In the genomic region with DNA sequence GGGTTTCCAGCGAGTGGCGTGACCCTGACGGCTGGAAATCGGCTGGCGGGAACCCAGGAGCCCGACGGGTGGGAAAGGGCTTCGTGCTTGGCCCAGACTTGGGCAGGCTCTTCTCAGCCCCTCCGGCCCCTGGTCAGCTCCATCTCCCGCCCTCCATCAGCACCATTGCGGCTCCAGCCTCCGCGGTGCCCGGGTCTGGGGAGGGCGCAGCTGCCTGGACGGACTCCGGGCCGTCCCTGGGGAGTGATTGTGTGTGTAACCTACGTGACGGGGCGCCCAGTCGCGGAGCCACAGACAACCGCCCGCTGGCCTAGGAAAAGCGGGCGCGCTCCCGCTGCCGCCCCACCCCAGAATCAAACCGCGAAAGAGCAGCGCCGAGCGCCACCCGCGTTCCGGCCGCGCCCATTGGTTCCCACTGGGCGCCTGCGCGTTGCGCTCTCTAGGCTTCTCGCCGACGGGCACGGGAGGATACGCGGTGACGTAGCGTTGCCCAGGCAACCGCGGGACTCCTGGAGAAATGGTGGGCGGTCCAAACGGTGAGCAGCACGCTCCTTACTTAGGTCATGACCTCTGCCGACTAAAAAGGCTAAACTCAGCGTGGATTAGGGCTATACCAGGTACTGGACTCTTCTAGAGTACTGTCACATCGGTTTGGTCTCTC, we compare ENCODE assay signal across 8 cellular contexts. TPM values are rescaled to one million over a fixed set of nuclear protein-coding genes. Genes with fewer than 3 reads are reported as not detected.
DNase-seq lines count a peak whose midpoint lies in the region; ATAC-seq, FAIRE-seq and TF ChIP-seq lines count a peak whose summit lies in the region.

A gene (minus strand): TSS at position 355 of the 661 bp plus-strand sequence. CDS start 394 bp downstream, outside the sequence.

- FAIRE-seq in astrocyte (lab: Jason Lieb, UNC) = no peak

- no peaks in the 10 kb centered on the region for H3K79me2 ChIP-seq in astrocyte (ENCODE audit: insufficient read depth, low read length)

- no peak for TF ChIP-seq CTCF in GM10266 (IDR thresholded peaks at IDR 0.05; ENCODE audit: control insufficient read depth, insufficient read depth, low read depth, missing control alignments)
- no peak for TF ChIP-seq CTCF in astrocyte (IDR thresholded peaks at IDR 0.05; ENCODE audit: insufficient read depth, low read depth, low read length)

- H3K27ac Mint-ChIP-seq in T-helper 17 cell (peak within 1 kb of the TSS; percentile 67), astrocyte (ENCODE audit: unreplicated experiment) (peak within 1 kb of the TSS; percentile 81)

- DNase-seq in GM10266 (ENCODE audit: extremely low spot score) (peak; percentile 90), NCI-H1105 (lab: John Stamatoyannopoulos, UW) (peak; percentile 88), T-helper 17 cell (peak; percentile 82 to 88 (median 85)), astrocyte (ENCODE audit: low read depth) (peak; percentile 82), hepatic stellate cell (ENCODE audit: low spot score) (peak; percentile 95), aorta (peak; percentile 91 to 95)

- H3K4me3 ChIP-seq in astrocyte (ENCODE audit: insufficient read depth, low read depth, low read length) (peak within 1 kb of the TSS; percentile 63), rectal smooth muscle tissue (ENCODE audit: low read length) (peak within 1 kb of the TSS; percentile 60), aorta (ENCODE audit: low read length in 2 of 2) (peak within 1 kb of the TSS; percentile 8 to 34)

- H3K9me3 Mint-ChIP-seq in astrocyte (ENCODE audit: unreplicated experiment) = no peaks in the 10 kb centered on the region

- no peaks in the 10 kb centered on the region for H3K36me3 ChIP-seq in astrocyte (ENCODE audit: insufficient read depth, low read length)
- no peaks in the 10 kb centered on the region for H3K36me3 ChIP-seq in rectal smooth muscle tissue (ENCODE audit: control insufficient read depth, insufficient read depth, low read length)
- H3K36me3 ChIP-seq in aorta (ENCODE audit: control insufficient read depth in 1 of 2, insufficient read depth in 2 of 2, low read length in 1 of 2) = no peaks in the 10 kb centered on the region

- no peaks in the 10 kb centered on the region for H4K20me1 ChIP-seq in astrocyte (ENCODE audit: insufficient read depth, low read length)

- no peaks in the 10 kb centered on the region for H3K36me3 Mint-ChIP-seq in T-helper 17 cell (ENCODE audit: low read depth)
- no peaks in the 10 kb centered on the region for H3K36me3 Mint-ChIP-seq in astrocyte (ENCODE audit: low read depth, unreplicated experiment)

- intact Hi-C loops in aorta (cut with DNase I) = no loop called here

- H3K4me2 ChIP-seq in astrocyte (ENCODE audit: low read length) = peak within 1 kb of the TSS; percentile 91

- WGBS in aorta, 2 donors = 3 to 4% methylated on average over 51 to 60 of the region's 60 CpGs

- H3K4me1 Mint-ChIP-seq in T-helper 17 cell (peaks cover 2% of the 10 kb centered on the region), astrocyte (ENCODE audit: low read depth, unreplicated experiment) (no peaks in the 10 kb centered on the region)

- peak; percentile 98 for ATAC-seq in HG02571 (IDR thresholded peaks at IDR 0.05; ENCODE audit: unreplicated experiment)
- ATAC-seq in T-helper 17 cell = peak; percentile 97
- peak; percentile 96 for ATAC-seq in aorta (ENCODE audit: low FRiP score)

- peak within 1 kb of the TSS; percentile 77 for H3K27ac ChIP-seq in astrocyte (ENCODE audit: low read depth, low read length)
- H3K27ac ChIP-seq in rectal smooth muscle tissue (ENCODE audit: low read depth, low read length) = no peak within 1 kb of the TSS
- H3K27ac ChIP-seq in aorta (ENCODE audit: low read depth in 1 of 2, low read length in 2 of 2) = no peak within 1 kb of the TSS

- H3K9me3 ChIP-seq in T-helper 17 cell (ENCODE audit: control insufficient read depth, low read length, poor library complexity, severe bottlenecking) (no peaks in the 10 kb centered on the region), astrocyte (ENCODE audit: insufficient read depth, low read depth, low read length) (no peaks in the 10 kb centered on the region), aorta (ENCODE audit: control insufficient read depth, low read length) (no peaks in the 10 kb centered on the region)

- peak within 1 kb of the TSS; percentile 77 for H3K4me3 Mint-ChIP-seq in T-helper 17 cell
- H3K4me3 Mint-ChIP-seq in astrocyte (ENCODE audit: unreplicated experiment) = peak within 1 kb of the TSS; percentile 84

- H3K4me1 ChIP-seq in astrocyte (ENCODE audit: insufficient read depth, low read length) (peaks cover 7% of the 10 kb centered on the region), rectal smooth muscle tissue (ENCODE audit: control insufficient read depth, insufficient read depth, low read length) (no peaks in the 10 kb centered on the region), aorta (ENCODE audit: control insufficient read depth in 1 of 2, insufficient read depth in 2 of 2, low read length in 2 of 2) (no peaks in the 10 kb centered on the region)

- H2AFZ ChIP-seq in astrocyte (ENCODE audit: low read depth, low read length) = peak within 1 kb of the TSS; percentile 99

- H3K9ac ChIP-seq in astrocyte (ENCODE audit: low read length) (peak within 1 kb of the TSS; percentile 85), rectal smooth muscle tissue (ENCODE audit: low read length) (no peak within 1 kb of the TSS)

- no peaks in the 10 kb centered on the region for H3K27me3 ChIP-seq in astrocyte (ENCODE audit: insufficient read depth, low read length)
- no peaks in the 10 kb centered on the region for H3K27me3 ChIP-seq in rectal smooth muscle tissue (ENCODE audit: control insufficient read depth, insufficient read depth, low read length)
- H3K27me3 ChIP-seq in aorta (ENCODE audit: control insufficient read depth in 1 of 2, insufficient read depth in 2 of 2, low read length in 1 of 2) = no peaks in the 10 kb centered on the region

- H3K27me3 Mint-ChIP-seq in T-helper 17 cell (no peaks in the 10 kb centered on the region), astrocyte (ENCODE audit: low read depth, unreplicated experiment) (peaks cover 4% of the 10 kb centered on the region)

RNA-seq across cellular contexts. Expression of the gene that starts here (rescaled TPM):
- total RNA-seq in T-helper 17 cell (under 1 TPM; 0.39 to 0.47 TPM), astrocyte (0.57 and 0.89 TPM in 2 replicates), aorta (under 1 TPM; 0.39 to 0.90 TPM)
- polyA plus RNA-seq in aorta = not detected

Comparison
In these comparisons a context has a peak if more than half of its experiments do, and no peak if none do; other contexts are left out.
1. Peak in DNase-seq and ATAC-seq in T-helper 17 cell; RNA of the gene not detected or under 1 TPM.
2. Peak in DNase-seq, H3K4me3 ChIP-seq, H3K27ac ChIP-seq, H3K9ac ChIP-seq and H3K4me2 ChIP-seq in astrocyte; RNA of the gene not detected or under 1 TPM.
3. Peak in DNase-seq, ATAC-seq and H3K4me3 ChIP-seq in aorta; RNA of the gene not detected or under 1 TPM.